Comparison of ENCODE assay signal across 8 cellular contexts in the genomic region with DNA sequence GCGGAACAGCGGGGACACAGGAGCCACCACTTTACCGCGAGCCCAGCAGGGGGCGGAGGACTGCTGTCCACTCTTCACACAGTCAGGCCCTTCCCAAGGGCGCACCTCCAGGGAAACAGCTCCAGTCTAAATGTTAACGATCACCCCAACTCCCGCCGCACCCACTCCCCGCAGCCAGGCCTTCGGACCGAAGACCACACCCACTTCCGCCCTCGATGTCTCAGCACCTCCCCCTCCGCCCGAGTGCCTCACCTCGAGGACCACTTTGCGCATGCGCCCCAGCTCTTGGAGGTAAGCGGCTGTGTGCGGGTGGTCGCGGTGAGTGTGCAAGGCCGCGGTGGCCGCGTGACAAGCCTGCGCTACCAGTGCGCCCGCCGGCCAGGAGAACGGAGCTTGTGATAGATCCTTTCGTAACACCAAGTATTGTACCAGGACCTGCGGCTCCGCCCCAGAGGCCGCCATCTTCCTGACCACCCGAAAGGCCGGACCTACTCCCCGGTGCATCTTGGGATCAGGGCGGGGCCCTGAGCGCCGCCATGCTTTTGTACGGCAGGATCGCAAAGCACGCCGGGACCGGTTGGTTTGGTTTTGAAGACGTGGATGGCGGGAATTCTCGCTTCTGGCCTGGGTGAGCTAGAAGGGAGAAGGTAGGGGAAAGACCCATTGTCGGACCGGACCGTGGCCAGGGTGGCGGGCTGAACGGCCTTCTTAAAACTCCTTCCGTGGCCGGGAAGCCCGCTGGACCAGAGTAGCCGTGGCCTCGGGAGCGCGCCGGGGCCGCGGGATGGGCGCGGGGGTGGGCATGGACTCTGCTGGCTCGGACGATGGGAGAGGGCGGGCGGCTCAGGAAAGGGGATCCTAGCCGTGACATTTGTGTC. TPM values are rescaled to one million over a fixed set of nuclear protein-coding genes. Genes with fewer than 3 reads are reported as not detected.
A peak's percentile ranks its signal among the peaks of the same experiment; 100 is the strongest.
DNase-seq lines count a peak whose midpoint lies in the region; ATAC-seq and TF ChIP-seq lines count a peak whose summit lies in the region.

A gene with protein sequence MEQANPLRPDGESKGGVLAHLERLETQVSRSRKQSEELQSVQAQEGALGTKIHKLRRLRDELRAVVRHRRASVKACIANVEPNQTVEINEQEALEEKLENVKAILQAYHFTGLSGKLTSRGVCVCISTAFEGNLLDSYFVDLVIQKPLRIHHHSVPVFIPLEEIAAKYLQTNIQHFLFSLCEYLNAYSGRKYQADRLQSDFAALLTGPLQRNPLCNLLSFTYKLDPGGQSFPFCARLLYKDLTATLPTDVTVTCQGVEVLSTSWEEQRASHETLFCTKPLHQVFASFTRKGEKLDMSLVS (plus strand): TSS at position 552 of the 878 bp plus-strand sequence. CDS start 495 bp downstream, outside the sequence.
A gene with protein sequence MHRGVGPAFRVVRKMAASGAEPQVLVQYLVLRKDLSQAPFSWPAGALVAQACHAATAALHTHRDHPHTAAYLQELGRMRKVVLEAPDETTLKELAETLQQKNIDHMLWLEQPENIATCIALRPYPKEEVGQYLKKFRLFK (minus strand): TSS at position 518 of the 878 bp plus-strand sequence. CDS start 14 bp downstream, at position 504.

- H3K9me3 ChIP-seq in Loucy (ENCODE audit: insufficient read depth, low read depth, low read length): no peaks in the 10 kb centered on the region

- H2AFZ ChIP-seq in Loucy (ENCODE audit: low read length): peak within 1 kb of the TSS; percentile 89

- in situ Hi-C loops in G401 (cut with HindIII; ENCODE audit: low sequenced_read_pairs): no loop called here

- no peaks in the 10 kb centered on the region for H3K9me3 Mint-ChIP-seq in natural killer cell treated with Interleukin-12 subunit alpha and Interleukin-12 subunit beta and Interleukin-15 and Interleukin-18, amount 100 ng/mL, for 72 hours

- H3K27me3 ChIP-seq in H7 (ENCODE audit: control insufficient read depth, insufficient read depth, low read length) (no peaks in the 10 kb centered on the region), Loucy (ENCODE audit: insufficient read depth, low read length, poor library complexity, severe bottlenecking) (no peaks in the 10 kb centered on the region)

- H3K36me3 ChIP-seq in H7 (replicated peaks; ENCODE audit: control insufficient read depth, insufficient read depth, low read length): peaks cover 7% of the 10 kb centered on the region
- no peaks in the 10 kb centered on the region for H3K36me3 ChIP-seq in Loucy (ENCODE audit: insufficient read depth, low read length)

- H3K4me3 ChIP-seq in H7 (ENCODE audit: insufficient read depth, low read depth, low read length) (peak within 1 kb of the TSS; percentile 81), Loucy (ENCODE audit: low read length, poor library complexity, severe bottlenecking) (peak within 1 kb of the TSS; percentile 91)

- peaks cover 49% of the 10 kb centered on the region for H3K79me2 ChIP-seq in Loucy (ENCODE audit: insufficient read depth, low read length)

- DNase-seq in G401 (ENCODE audit: low spot score) (peak; percentile 97), H7 (peak; percentile 97), fibroblast of peridontal ligament (ENCODE audit: extremely low read depth) (peak; percentile 95)
- peak; percentile 90 for DNase-seq in activated T-helper 9 cell treated with anti-CD3 and anti-CD28 coated beads, Interleukin-2, amount 50 U/mL, for 16 hours (ENCODE audit: low read depth)
- DNase-seq in natural killer cell treated with Interleukin-12 subunit alpha and Interleukin-12 subunit beta and Interleukin-15 and Interleukin-18, amount 100 ng/mL, for 72 hours (ENCODE audit: low spot score): peak; percentile 97
- DNase-seq in stimulated activated naive CD8-positive, alpha-beta T cell treated with anti-CD3 and anti-CD28 coated beads, Interleukin-15, Interleukin-2, amounts not matched to agents 100 U/mL and 50 U/mL, for 24 hours: peak; percentile 94

- no peaks in the 10 kb centered on the region for H3F3A ChIP-seq in Loucy (ENCODE audit: low read depth)

- H4K20me1 ChIP-seq in Loucy (ENCODE audit: insufficient read depth, low read length, poor library complexity, severe bottlenecking): peaks cover 18% of the 10 kb centered on the region

- H3K4me2 ChIP-seq in Loucy (ENCODE audit: low read depth, low read length, poor library complexity, severe bottlenecking): peak within 1 kb of the TSS; percentile 91

- peaks cover 52% of the 10 kb centered on the region for H3K4me1 ChIP-seq in Loucy (ENCODE audit: insufficient read depth, low read length, poor library complexity, severe bottlenecking)

- TF ChIP-seq POLR2A in Raji (IDR thresholded peaks at IDR 0.05; ENCODE audit: insufficient read depth, low read depth, low read length): peak; percentile 89

- peak within 1 kb of the TSS; percentile 98 for H3K4me3 Mint-ChIP-seq in natural killer cell treated with Interleukin-12 subunit alpha and Interleukin-12 subunit beta and Interleukin-15 and Interleukin-18, amount 100 ng/mL, for 72 hours

- no peaks in the 10 kb centered on the region for H3K9me2 ChIP-seq in Loucy (replicated peaks; ENCODE audit: low read depth, low read length)

- H3K27ac Mint-ChIP-seq in natural killer cell treated with Interleukin-12 subunit alpha and Interleukin-12 subunit beta and Interleukin-15 and Interleukin-18, amount 100 ng/mL, for 72 hours: peak within 1 kb of the TSS; percentile 98 to 99

- ATAC-seq in natural killer cell treated with Interleukin-12 subunit alpha and Interleukin-12 subunit beta and Interleukin-15 and Interleukin-18, amount 100 ng/mL, for 72 hours: peak; percentile 98 to 99
- peak; percentile 98 for ATAC-seq in stimulated activated naive CD8-positive, alpha-beta T cell treated with anti-CD3 and anti-CD28 coated beads, Interleukin-15, Interleukin-2, amounts not matched to agents 100 U/mL and 50 U/mL, for 24 hours

- peaks cover 30 to 39% of the 10 kb centered on the region in 2 donors for H3K4me1 Mint-ChIP-seq in natural killer cell treated with Interleukin-12 subunit alpha and Interleukin-12 subunit beta and Interleukin-15 and Interleukin-18, amount 100 ng/mL, for 72 hours (ENCODE audit: low read depth in 2 of 2)

- TF ChIP-seq CTCF in Loucy (conservative IDR thresholded peaks at IDR 0.05; ENCODE audit: low read length): peak; percentile 63

- no peaks in the 10 kb centered on the region for H3K27me3 Mint-ChIP-seq in natural killer cell treated with Interleukin-12 subunit alpha and Interleukin-12 subunit beta and Interleukin-15 and Interleukin-18, amount 100 ng/mL, for 72 hours

- H3K36me3 Mint-ChIP-seq in natural killer cell treated with Interleukin-12 subunit alpha and Interleukin-12 subunit beta and Interleukin-15 and Interleukin-18, amount 100 ng/mL, for 72 hours: peaks cover 14% of the 10 kb centered on the region

- H3K9ac ChIP-seq in Loucy (ENCODE audit: low read depth, low read length, poor library complexity, severe bottlenecking): peak within 1 kb of the TSS; percentile 90

RNA-seq across cellular contexts. Expression of the first gene that starts in this region (rescaled TPM):
- 25.7 and 29.5 TPM in 2 replicates for total RNA-seq in G401 (2014; rRNA removed; shearing (Covaris generic))
- 29.0 and 36.6 TPM in 2 replicates for total RNA-seq in H7 (2014; rRNA removed; shearing (Covaris generic))
- total RNA-seq in natural killer cell treated with Interleukin-12 subunit alpha and Interleukin-12 subunit beta and Interleukin-15 and Interleukin-18, amount 100 ng/mL, for 72 hours: 10 to 100 TPM; 35.3 to 69.1 TPM

RNA-seq across cellular contexts. Expression of the second gene that starts in this region (rescaled TPM):
- 53.8 and 74.2 TPM in 2 replicates for total RNA-seq in G401 (2014; rRNA removed; shearing (Covaris generic))
- 23.4 and 31.4 TPM in 2 replicates for total RNA-seq in H7 (2014; rRNA removed; shearing (Covaris generic))
- total RNA-seq in natural killer cell treated with Interleukin-12 subunit alpha and Interleukin-12 subunit beta and Interleukin-15 and Interleukin-18, amount 100 ng/mL, for 72 hours: 10 to 100 TPM; 16.0 to 16.6 TPM

Comparison
In these comparisons a context has a peak if more than half of its experiments do, and no peak if none do; other contexts are left out.
1. Peak in every context shown above with its lines: DNase-seq, ATAC-seq and H3K4me3 ChIP-seq.